Comparison of ENCODE assay signal across 15 cellular contexts in the genomic region with DNA sequence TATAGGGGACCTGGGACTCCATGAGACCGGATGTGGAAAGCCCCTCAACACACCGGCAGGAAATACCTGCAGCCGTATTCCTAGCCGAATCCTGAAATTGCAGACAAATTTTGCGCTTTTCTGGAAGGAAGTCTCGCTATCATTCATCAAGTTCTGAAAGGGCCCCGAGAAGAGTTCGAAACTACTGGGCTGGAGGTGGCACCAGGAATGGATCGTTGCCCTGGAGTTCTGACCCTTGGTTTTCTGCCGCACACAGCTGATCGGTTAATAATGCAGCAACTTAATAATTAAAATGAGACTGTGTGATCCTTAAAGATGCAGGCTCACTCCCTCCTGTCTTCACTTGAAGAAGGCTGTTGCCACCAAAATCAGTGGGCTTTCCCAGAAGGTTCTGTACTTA. TPM values are rescaled to one million over a fixed set of nuclear protein-coding genes. Genes with fewer than 3 reads are reported as not detected.
DNase-seq lines count a peak whose midpoint lies in the region; ATAC-seq, FAIRE-seq and TF ChIP-seq lines count a peak whose summit lies in the region.
"Had no signal": no experiment of that assay in that cellular context is flagged by ENCODE, and none has a peak within 500 bp of the region (broad histone marks: within the 10 kb centered on the region; RNA-seq: fewer than 3 reads in every experiment).

No MANE protein-coding gene starts in this region.

- no peak for ATAC-seq in left lung
- ATAC-seq in GM21390 (IDR thresholded peaks at IDR 0.05; ENCODE audit: unreplicated experiment) = no peak
- ATAC-seq in HG02840 (IDR thresholded peaks at IDR 0.05; ENCODE audit: low FRiP score, unreplicated experiment) = no peak

- H3K9me3 ChIP-seq in left lung (no peaks in the 10 kb centered on the region), small intestine (ENCODE audit: control insufficient read depth, low read depth) (no peaks in the 10 kb centered on the region)

- H3K36me3 ChIP-seq in left lung (no peaks in the 10 kb centered on the region), small intestine (ENCODE audit: control insufficient read depth in 2 of 2, insufficient read depth in 2 of 2, low read length in 2 of 2) (no peaks in the 10 kb centered on the region)

- peaks cover 3% of the 10 kb centered on the region for H3K27me3 Mint-ChIP-seq in progenitor cell of endocrine pancreas

- H3K4me3 ChIP-seq in HFF-Myc (replicated peaks; ENCODE audit: low read depth, low read length) (peak overlapping the region; percentile 13), left lung (peak overlapping the region in 1 of 2 donors; percentile 20), small intestine (ENCODE audit: low read depth in 1 of 2, low read length in 2 of 2) (no peak overlapping the region)

- DNase-seq in HFF-Myc (ENCODE audit: extremely low read depth, low read depth) (no peak), caudate nucleus (lab: John Stamatoyannopoulos, UW) (peak in 1 of 61 donors; percentile 19), left lung (no peak), small intestine (peak; percentile 46), progenitor cell of endocrine pancreas (ENCODE audit: low spot score, unreplicated experiment) (no peak), NCI-H748 (lab: John Stamatoyannopoulos, UW; ENCODE audit: unreplicated experiment) (no peak)
- DNase-seq: activated CD4-positive, CD25-positive, alpha-beta regulatory T cell; activated CD8-positive, alpha-beta memory T cell treated with anti-CD3 and anti-CD28 coated beads, Interleukin-2, amount 50 U/mL, for 48 hours; activated naive CD8-positive, alpha-beta T cell treated with anti-CD3 and anti-CD28 coated beads for 36 hours; NCI-H1105; NCI-H226 had no signal

- H3K36me3 Mint-ChIP-seq in progenitor cell of endocrine pancreas (ENCODE audit: insufficient read depth) = no peaks in the 10 kb centered on the region
- H3K36me3 Mint-ChIP-seq: activated naive CD8-positive, alpha-beta T cell treated with anti-CD3 and anti-CD28 coated beads for 36 hours had no signal

- intact Hi-C loops in left lung (cut with DNase I) = no loop called here

- H3K27ac ChIP-seq in caudate nucleus (ENCODE audit: low read depth, low read length) = peak overlapping the region; percentile 79
- peak overlapping the region; percentile 34 to 62 for H3K27ac ChIP-seq in left lung
- peak overlapping the region in 1 of 2 donors; percentile 67 for H3K27ac ChIP-seq in small intestine (ENCODE audit: low read depth in 1 of 2, low read length in 1 of 2)

- H3K9me3 Mint-ChIP-seq in progenitor cell of endocrine pancreas (ENCODE audit: low read depth) = peaks cover 7% of the 10 kb centered on the region
- H3K9me3 Mint-ChIP-seq: activated naive CD8-positive, alpha-beta T cell treated with anti-CD3 and anti-CD28 coated beads for 36 hours had no signal

- H3K27me3 ChIP-seq in left lung (no peaks in the 10 kb centered on the region), small intestine (ENCODE audit: control insufficient read depth in 2 of 2, insufficient read depth in 2 of 2, low read length in 2 of 2) (no peaks in the 10 kb centered on the region)

- FAIRE-seq in small intestine (lab: Jason Lieb, UNC) = no peak
- FAIRE-seq: frontal cortex had no signal

- peaks cover 27% of the 10 kb centered on the region for H3K4me1 Mint-ChIP-seq in progenitor cell of endocrine pancreas (ENCODE audit: low read depth)
- H3K4me1 Mint-ChIP-seq: activated naive CD8-positive, alpha-beta T cell treated with anti-CD3 and anti-CD28 coated beads for 36 hours; B cell had no signal

- 15 to 34% (median 24%) methylated on average over 11 of the region's 11 CpGs for WGBS in small intestine, 3 donors

- no peak overlapping the region for H3K27ac Mint-ChIP-seq in progenitor cell of endocrine pancreas
- H3K27ac Mint-ChIP-seq: activated naive CD8-positive, alpha-beta T cell treated with anti-CD3 and anti-CD28 coated beads for 36 hours; B cell had no signal

- TF ChIP-seq CTCF in HFF-Myc (IDR thresholded peaks at IDR 0.05; ENCODE audit: low read depth, low read length, missing control alignments) (no peak), left lung (IDR thresholded peaks at IDR 0.05) (no peak), progenitor cell of endocrine pancreas (IDR thresholded peaks at IDR 0.05; ENCODE audit: unreplicated experiment) (no peak)

- H3K4me1 ChIP-seq in left lung (peaks cover 9 to 32% of the 10 kb centered on the region in 2 donors), small intestine (ENCODE audit: control insufficient read depth in 2 of 2, insufficient read depth in 1 of 2, low read depth in 1 of 2, low read length in 1 of 2) (no peaks in the 10 kb centered on the region)

- no peak overlapping the region for H3K4me3 Mint-ChIP-seq in progenitor cell of endocrine pancreas (ENCODE audit: low read depth)
- H3K4me3 Mint-ChIP-seq: activated naive CD8-positive, alpha-beta T cell treated with anti-CD3 and anti-CD28 coated beads for 36 hours; B cell had no signal

RNA-seq across cellular contexts. Expression of gene MRTFB, which starts 55.7 kb away (rescaled TPM):
- total RNA-seq in left lung (10 to 100 TPM; 46.2 to 48.9 TPM), progenitor cell of endocrine pancreas (83.1 and 88.1 TPM in 2 replicates)
- polyA plus RNA-seq in small intestine = 10 to 100 TPM in 1 of 3 donors, 1 to 10 TPM in 2; 3.1 to 13.4 (median 5.4) TPM
